Comparison of ENCODE assay signal across 1 cellular context in the genomic region with DNA sequence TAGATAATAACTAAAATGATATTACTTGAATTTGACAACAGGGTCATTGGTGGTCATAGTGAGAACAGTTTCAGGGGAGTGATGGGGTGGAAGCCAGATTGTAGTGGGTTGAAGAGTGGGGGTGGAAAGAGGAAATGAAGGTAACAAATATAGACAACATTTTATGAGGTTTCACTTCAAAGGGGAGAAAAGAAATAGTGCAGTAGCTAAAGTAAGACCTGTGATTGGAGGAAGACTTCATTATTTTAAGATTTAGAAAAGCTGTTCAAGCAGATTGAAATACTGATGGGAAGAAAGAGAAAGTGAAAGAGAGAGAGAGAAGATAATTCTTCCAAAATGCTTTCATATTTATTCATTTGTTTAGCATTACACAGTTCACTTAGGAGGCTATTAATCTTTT.
TF ChIP-seq lines count a peak whose summit lies in the region.

No MANE protein-coding gene starts in this region.

TF ChIP-seq in GM12878, 131 proteins besides CTCF, POLR2A, EP300 and RAD21 (continued from another document):
- peak; percentile 71; the same call in 1 of the 2 replicates for TF ChIP-seq SPI1 (IDR thresholded peaks at IDR 0.05; ENCODE audit: borderline replicate concordance, insufficient read depth, low read depth, low read length)
- peak; percentile 36; the same call in 1 of the 2 replicates for TF ChIP-seq RELB (IDR thresholded peaks at IDR 0.05; ENCODE audit: low read depth)
- no peak for TF ChIP-seq RELA (IDR thresholded peaks at IDR 0.05; ENCODE audit: borderline replicate concordance, partially characterized antibody)
- TF ChIP-seq MYC (IDR thresholded peaks at IDR 0.05; ENCODE audit: insufficient read depth, insufficient read length, insufficient replicate concordance, low read length, severe bottlenecking): no peak
- TF ChIP-seq BMI1 (IDR thresholded peaks at IDR 0.05; ENCODE audit: borderline replicate concordance): no peak
- TF ChIP-seq TBL1XR1 (IDR thresholded peaks at IDR 0.05; ENCODE audit: low read depth, low read length): 0 out of 2 replicates have a peak, but pooled peaks have one; percentile 55
- TF ChIP-seq ETV6 (conservative IDR thresholded peaks at IDR 0.05 in 1 of 2, IDR thresholded peaks at IDR 0.05 in 1 of 2; ENCODE audit: borderline replicate concordance in 1 of 2, low read depth in 1 of 2): peak in 1 of 2 experiments; percentile 77; a peak in 1 of 4 replicates
- TF ChIP-seq, protein P1, sequence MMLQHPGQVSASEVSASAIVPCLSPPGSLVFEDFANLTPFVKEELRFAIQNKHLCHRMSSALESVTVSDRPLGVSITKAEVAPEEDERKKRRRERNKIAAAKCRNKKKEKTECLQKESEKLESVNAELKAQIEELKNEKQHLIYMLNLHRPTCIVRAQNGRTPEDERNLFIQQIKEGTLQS (IDR thresholded peaks at IDR 0.05; ENCODE audit: borderline replicate concordance, extremely low read depth, low read depth, low read length): no peak
- TF ChIP-seq PAX8 (IDR thresholded peaks at IDR 0.05): no peak
- peak; percentile 48 for TF ChIP-seq MEF2B (IDR thresholded peaks at IDR 0.05; ENCODE audit: partially characterized antibody, poor library complexity, severe bottlenecking)
- TF ChIP-seq CUX1 (IDR thresholded peaks at IDR 0.05; ENCODE audit: insufficient replicate concordance, low read depth, low read length): no peak
- TF ChIP-seq ZBED1 (IDR thresholded peaks at IDR 0.05; ENCODE audit: borderline replicate concordance): 0 out of 2 replicates have a peak, but pooled peaks have one; percentile 28
- TF ChIP-seq MEF2A (IDR thresholded peaks at IDR 0.05; ENCODE audit: insufficient read depth, low read depth, low read length): peak; percentile 78
- peak; percentile 65; the same call in 1 of the 2 replicates for TF ChIP-seq NBN (IDR thresholded peaks at IDR 0.05)
TF ChIP-seq in GM12878: peak in this region for 17.
